15 cellular contexts compared by ENCODE assay signal in genomic region chr15:63835211-63835568, GRCh38. TPM values are rescaled to one million over a fixed set of nuclear protein-coding genes. Genes with fewer than 3 reads are reported as not detected.
DNase-seq lines count a peak whose midpoint lies in the region; ATAC-seq lines count a peak whose summit lies in the region.
"Had no signal": no experiment of that assay in that cellular context is flagged by ENCODE, and none has a peak within 500 bp of the region (broad histone marks: within the 10 kb centered on the region; RNA-seq: fewer than 3 reads in every experiment).

No MANE protein-coding gene starts in this region.

- H3K27me3 ChIP-seq in CD4-positive, alpha-beta memory T cell (ENCODE audit: insufficient read depth, low read length): no peaks in the 10 kb centered on the region
- H3K27me3 ChIP-seq: BLaER1, cardiac muscle cell had no signal

- CTCF ChIA-PET in CD4-positive, alpha-beta memory T cell (lab: Charles Lee; ENCODE audit: partially characterized antibody): interaction anchor here (1.1 to 1.2 kb wide), 2 partner anchors 57 to 175 kb away, joined by 3 to 4 read pairs; no protein-coding TSS in a partner anchor

- POLR2A ChIA-PET in CD4-positive, alpha-beta memory T cell (lab: Charles Lee; ENCODE audit: partially characterized antibody): interaction anchor here (0.7 to 1.2 kb wide), 4 partner anchors 9 to 852 kb away, joined by 3 to 7 read pairs (median 6); no protein-coding TSS in a partner anchor

- ATAC-seq in naive B cell (ENCODE audit: low read depth in 2 of 2) (no peak), HG02938 (IDR thresholded peaks at IDR 0.05; ENCODE audit: unreplicated experiment) (no peak), HG03565 (IDR thresholded peaks at IDR 0.05; ENCODE audit: unreplicated experiment) (no peak)

- no peaks in the 10 kb centered on the region for H3K9me3 ChIP-seq in CD4-positive, alpha-beta memory T cell (ENCODE audit: control insufficient read depth in 1 of 2, low read length in 2 of 2)
- H3K9me3 ChIP-seq: BLaER1 had no signal

- DNase-seq in T-helper 1 cell: no peak
- DNase-seq in CD4-positive, alpha-beta memory T cell: no peak
- no peak for DNase-seq in T-helper 2 cell treated with Interferon-gamma antibody and Interleukin-4, amounts not matched to agents 5 μg/mL and 100 μg/mL, for 36 hours (ENCODE audit: low spot score)
- no peak for DNase-seq in naive B cell
- no peak for DNase-seq in activated CD8-positive, alpha-beta memory T cell treated with anti-CD3 and anti-CD28 coated beads, Interleukin-2, amount 50 U/mL, for 48 hours
- DNase-seq: 8988T; DMS79 treated with DMSO at 0.1 percent for 48 hours; glutamatergic neuron; NCI-H1694 treated with DMSO at 0.1 percent for 48 hours; stimulated activated naive CD4-positive, alpha-beta T cell had no signal

- no peak overlapping the region for H3K27ac ChIP-seq in CD4-positive, alpha-beta memory T cell (ENCODE audit: low read depth, low read length)

- H3K4me1 ChIP-seq in CD4-positive, alpha-beta memory T cell (ENCODE audit: insufficient read depth, low read length): peaks cover 38% of the 10 kb centered on the region

- H3K27me3 Mint-ChIP-seq in T-helper 1 cell treated with Interleukin-12 subunit alpha and Interleukin-12 subunit beta and Interleukin-4 antibody, amounts not matched to agents 30 μg/mL and 1 μg/mL, for 36 hours (ENCODE audit: low read depth): peaks cover 18% of the 10 kb centered on the region
- no peaks in the 10 kb centered on the region for H3K27me3 Mint-ChIP-seq in CD4-positive, alpha-beta memory T cell
- peaks cover 6% of the 10 kb centered on the region for H3K27me3 Mint-ChIP-seq in T-helper 2 cell treated with Interferon-gamma antibody and Interleukin-4, amounts not matched to agents 5 μg/mL and 100 μg/mL, for 36 hours (ENCODE audit: low read depth)
- H3K27me3 Mint-ChIP-seq in naive B cell: no peaks in the 10 kb centered on the region

- H3K4me3 ChIP-seq in CD4-positive, alpha-beta memory T cell (ENCODE audit: low read length in 2 of 2): no peak overlapping the region

- no peaks in the 10 kb centered on the region for H3K36me3 ChIP-seq in CD4-positive, alpha-beta memory T cell (ENCODE audit: insufficient read depth, low read length)
- H3K36me3 ChIP-seq: BLaER1, cardiac muscle cell had no signal

- no peaks in the 10 kb centered on the region for H3K9me3 Mint-ChIP-seq in T-helper 1 cell treated with Interleukin-12 subunit alpha and Interleukin-12 subunit beta and Interleukin-4 antibody, amounts not matched to agents 30 μg/mL and 1 μg/mL, for 36 hours
- H3K9me3 Mint-ChIP-seq in CD4-positive, alpha-beta memory T cell: no peaks in the 10 kb centered on the region
- H3K9me3 Mint-ChIP-seq in T-helper 2 cell treated with Interferon-gamma antibody and Interleukin-4, amounts not matched to agents 5 μg/mL and 100 μg/mL, for 36 hours: no peaks in the 10 kb centered on the region
- H3K9me3 Mint-ChIP-seq in naive B cell: no peaks in the 10 kb centered on the region

- peak overlapping the region; percentile 6 for H3K4me3 Mint-ChIP-seq in T-helper 1 cell treated with Interleukin-12 subunit alpha and Interleukin-12 subunit beta and Interleukin-4 antibody, amounts not matched to agents 30 μg/mL and 1 μg/mL, for 36 hours
- peak overlapping the region in 4 of 8 donors; percentile 26 to 98 (median 76) for H3K4me3 Mint-ChIP-seq in CD4-positive, alpha-beta memory T cell
- H3K4me3 Mint-ChIP-seq in T-helper 2 cell treated with Interferon-gamma antibody and Interleukin-4, amounts not matched to agents 5 μg/mL and 100 μg/mL, for 36 hours: peak overlapping the region; percentile 92
- peak overlapping the region in 5 of 8 donors; percentile 82 to 97 (median 93) for H3K4me3 Mint-ChIP-seq in naive B cell

- intact Hi-C loops in CD4-positive, alpha-beta memory T cell (cut with micrococcal nuclease): loop anchor here (10.0 kb wide), 1 partner anchor 230 kb away; no protein-coding TSS in a partner anchor

- no peaks in the 10 kb centered on the region for H3K36me3 Mint-ChIP-seq in T-helper 1 cell treated with Interleukin-12 subunit alpha and Interleukin-12 subunit beta and Interleukin-4 antibody, amounts not matched to agents 30 μg/mL and 1 μg/mL, for 36 hours (ENCODE audit: low read depth)
- peaks cover 0 to 14% of the 10 kb centered on the region in 2 donors for H3K36me3 Mint-ChIP-seq in CD4-positive, alpha-beta memory T cell
- peaks cover 2% of the 10 kb centered on the region for H3K36me3 Mint-ChIP-seq in T-helper 2 cell treated with Interferon-gamma antibody and Interleukin-4, amounts not matched to agents 5 μg/mL and 100 μg/mL, for 36 hours (ENCODE audit: low read depth)
- no peaks in the 10 kb centered on the region for H3K36me3 Mint-ChIP-seq in naive B cell

- peaks cover 31% of the 10 kb centered on the region for H3K4me1 Mint-ChIP-seq in T-helper 1 cell treated with Interleukin-12 subunit alpha and Interleukin-12 subunit beta and Interleukin-4 antibody, amounts not matched to agents 30 μg/mL and 1 μg/mL, for 36 hours (ENCODE audit: low read depth)
- H3K4me1 Mint-ChIP-seq in CD4-positive, alpha-beta memory T cell: peaks cover 30 to 44% (median 34%) of the 10 kb centered on the region in 4 donors
- peaks cover 34% of the 10 kb centered on the region for H3K4me1 Mint-ChIP-seq in T-helper 2 cell treated with Interferon-gamma antibody and Interleukin-4, amounts not matched to agents 5 μg/mL and 100 μg/mL, for 36 hours (ENCODE audit: low read depth)
- H3K4me1 Mint-ChIP-seq in naive B cell: peaks cover 28 to 41% (median 37%) of the 10 kb centered on the region in 3 donors

- H3K27ac Mint-ChIP-seq in T-helper 1 cell treated with Interleukin-12 subunit alpha and Interleukin-12 subunit beta and Interleukin-4 antibody, amounts not matched to agents 30 μg/mL and 1 μg/mL, for 36 hours: no peak overlapping the region
- peak overlapping the region; percentile 47 to 100 (median 97) for H3K27ac Mint-ChIP-seq in CD4-positive, alpha-beta memory T cell
- H3K27ac Mint-ChIP-seq in T-helper 2 cell treated with Interferon-gamma antibody and Interleukin-4, amounts not matched to agents 5 μg/mL and 100 μg/mL, for 36 hours: peak overlapping the region; percentile 17
- H3K27ac Mint-ChIP-seq in naive B cell: peak overlapping the region in 2 of 6 donors; percentile 35 to 92

RNA-seq across cellular contexts. Expression of gene HERC1, which starts 1.4 kb away (rescaled TPM):
- 100 to 1,000 TPM; 172 to 186 TPM for total RNA-seq in CD4-positive, alpha-beta memory T cell
- polyA plus RNA-seq in CD4-positive, alpha-beta memory T cell: 10 to 100 TPM; 17.2 to 33.7 TPM
- 10 to 100 TPM; 15.8 to 40.7 (median 31.7) TPM for polyA plus RNA-seq in naive B cell (ENCODE audit: low read depth in 6 of 6)
